ENCODE assay signal across 1 cellular context in the genomic region with DNA sequence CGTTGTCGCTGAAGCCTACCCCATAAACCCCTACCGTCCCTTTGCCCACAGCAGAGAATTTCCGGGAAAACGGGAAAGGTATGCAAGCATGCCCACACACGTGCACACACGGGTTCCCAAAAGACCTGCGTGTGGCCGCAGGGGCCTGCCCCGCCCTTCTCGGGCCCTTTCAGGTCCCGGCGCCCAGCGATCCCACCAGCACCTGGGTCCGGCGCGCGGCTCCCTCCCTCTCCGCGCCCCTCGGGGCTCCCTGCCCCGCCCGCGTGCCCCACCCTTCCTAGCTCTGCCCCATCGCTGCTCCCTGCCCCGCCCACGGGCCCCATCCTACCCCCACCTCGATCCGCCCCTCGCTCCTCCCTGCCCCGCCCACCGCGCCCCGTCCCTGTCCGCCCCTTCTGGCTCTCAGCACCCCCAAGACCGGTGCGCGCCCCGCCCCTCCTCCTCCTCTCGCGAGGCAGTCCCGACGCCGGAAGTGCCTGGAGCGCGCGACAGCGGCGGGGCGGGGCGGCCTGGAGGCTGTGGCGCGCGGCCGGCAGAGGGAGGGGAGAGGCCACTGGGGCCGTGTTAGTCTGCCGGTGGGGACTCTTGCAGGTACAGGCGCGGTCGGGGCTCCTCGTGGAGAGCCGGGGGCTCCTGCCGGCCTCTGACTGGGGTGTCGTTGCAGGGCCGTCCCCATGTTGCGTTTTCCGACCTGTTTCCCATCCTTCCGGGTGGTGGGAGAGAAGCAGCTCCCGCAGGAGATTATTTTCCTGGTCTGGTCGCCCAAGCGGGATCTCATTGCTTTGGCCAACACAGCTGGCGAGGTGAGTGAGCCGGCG.
A peak's percentile ranks its signal among the peaks of the same experiment; 100 is the strongest.
TF ChIP-seq lines count a peak whose summit lies in the region.

A gene with protein sequence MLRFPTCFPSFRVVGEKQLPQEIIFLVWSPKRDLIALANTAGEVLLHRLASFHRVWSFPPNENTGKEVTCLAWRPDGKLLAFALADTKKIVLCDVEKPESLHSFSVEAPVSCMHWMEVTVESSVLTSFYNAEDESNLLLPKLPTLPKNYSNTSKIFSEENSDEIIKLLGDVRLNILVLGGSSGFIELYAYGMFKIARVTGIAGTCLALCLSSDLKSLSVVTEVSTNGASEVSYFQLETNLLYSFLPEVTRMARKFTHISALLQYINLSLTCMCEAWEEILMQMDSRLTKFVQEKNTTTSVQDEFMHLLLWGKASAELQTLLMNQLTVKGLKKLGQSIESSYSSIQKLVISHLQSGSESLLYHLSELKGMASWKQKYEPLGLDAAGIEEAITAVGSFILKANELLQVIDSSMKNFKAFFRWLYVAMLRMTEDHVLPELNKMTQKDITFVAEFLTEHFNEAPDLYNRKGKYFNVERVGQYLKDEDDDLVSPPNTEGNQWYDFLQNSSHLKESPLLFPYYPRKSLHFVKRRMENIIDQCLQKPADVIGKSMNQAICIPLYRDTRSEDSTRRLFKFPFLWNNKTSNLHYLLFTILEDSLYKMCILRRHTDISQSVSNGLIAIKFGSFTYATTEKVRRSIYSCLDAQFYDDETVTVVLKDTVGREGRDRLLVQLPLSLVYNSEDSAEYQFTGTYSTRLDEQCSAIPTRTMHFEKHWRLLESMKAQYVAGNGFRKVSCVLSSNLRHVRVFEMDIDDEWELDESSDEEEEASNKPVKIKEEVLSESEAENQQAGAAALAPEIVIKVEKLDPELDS (plus strand): TSS at position 510 of the 818 bp plus-strand sequence. CDS start 165 bp downstream, at position 675.

TF ChIP-seq in K562, 482 proteins besides CTCF, POLR2A, EP300 and RAD21 (continued from another document):
- TF ChIP-seq, protein P1, sequence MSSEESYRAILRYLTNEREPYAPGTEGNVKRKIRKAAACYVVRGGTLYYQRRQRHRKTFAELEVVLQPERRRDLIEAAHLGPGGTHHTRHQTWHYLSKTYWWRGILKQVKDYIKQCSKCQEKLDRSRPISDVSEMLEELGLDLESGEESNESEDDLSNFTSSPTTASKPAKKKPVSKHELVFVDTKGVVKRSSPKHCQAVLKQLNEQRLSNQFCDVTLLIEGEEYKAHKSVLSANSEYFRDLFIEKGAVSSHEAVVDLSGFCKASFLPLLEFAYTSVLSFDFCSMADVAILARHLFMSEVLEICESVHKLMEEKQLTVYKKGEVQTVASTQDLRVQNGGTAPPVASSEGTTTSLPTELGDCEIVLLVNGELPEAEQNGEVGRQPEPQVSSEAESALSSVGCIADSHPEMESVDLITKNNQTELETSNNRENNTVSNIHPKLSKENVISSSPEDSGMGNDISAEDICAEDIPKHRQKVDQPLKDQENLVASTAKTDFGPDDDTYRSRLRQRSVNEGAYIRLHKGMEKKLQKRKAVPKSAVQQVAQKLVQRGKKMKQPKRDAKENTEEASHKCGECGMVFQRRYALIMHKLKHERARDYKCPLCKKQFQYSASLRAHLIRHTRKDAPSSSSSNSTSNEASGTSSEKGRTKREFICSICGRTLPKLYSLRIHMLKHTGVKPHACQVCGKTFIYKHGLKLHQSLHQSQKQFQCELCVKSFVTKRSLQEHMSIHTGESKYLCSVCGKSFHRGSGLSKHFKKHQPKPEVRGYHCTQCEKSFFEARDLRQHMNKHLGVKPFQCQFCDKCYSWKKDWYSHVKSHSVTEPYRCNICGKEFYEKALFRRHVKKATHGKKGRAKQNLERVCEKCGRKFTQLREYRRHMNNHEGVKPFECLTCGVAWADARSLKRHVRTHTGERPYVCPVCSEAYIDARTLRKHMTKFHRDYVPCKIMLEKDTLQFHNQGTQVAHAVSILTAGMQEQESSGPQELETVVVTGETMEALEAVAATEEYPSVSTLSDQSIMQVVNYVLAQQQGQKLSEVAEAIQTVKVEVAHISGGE (CRISPR knock-in tag; IDR thresholded peaks at IDR 0.05): no peak
- TF ChIP-seq BDP1 (IDR thresholded peaks at IDR 0.05; ENCODE audit: insufficient read depth, insufficient read length) (no peak), CXXC5 (CRISPR knock-in tag; IDR thresholded peaks at IDR 0.05) (peak; percentile 71), CHD4 (IDR thresholded peaks at IDR 0.05; ENCODE audit: insufficient read depth, insufficient replicate concordance, low read depth, low read length, poor library complexity, severe bottlenecking) (no peak), CCNT2 (IDR thresholded peaks at IDR 0.05; ENCODE audit: borderline replicate concordance, extremely low read depth, insufficient read length, low read depth, low read length) (peak; percentile 55), SAP30 (IDR thresholded peaks at IDR 0.05; ENCODE audit: borderline replicate concordance, insufficient read depth, low read depth, low read length, poor library complexity, severe bottlenecking) (no peak), CC2D1A (IDR thresholded peaks at IDR 0.05) (no peak), PHB2 (IDR thresholded peaks at IDR 0.05; ENCODE audit: low read depth) (no peak), CBX3 (IDR thresholded peaks at IDR 0.05; ENCODE audit: borderline replicate concordance in 1 of 2, low read length in 2 of 2) (no peak), NR3C1 (CRISPR knock-in tag; IDR thresholded peaks at IDR 0.05) (no peak), TCF7 (IDR thresholded peaks at IDR 0.05; ENCODE audit: borderline replicate concordance) (no peak), MED1 (CRISPR knock-in tag; IDR thresholded peaks at IDR 0.05; ENCODE audit: borderline replicate concordance) (no peak), POU5F1 (IDR thresholded peaks at IDR 0.05; ENCODE audit: borderline replicate concordance, low read depth, low read length, partially characterized antibody) (no peak), HMG20A (CRISPR knock-in tag; conservative IDR thresholded peaks at IDR 0.05) (no peak), RBM25 (IDR thresholded peaks at IDR 0.05; ENCODE audit: low read depth, low read length, severe bottlenecking) (peak; percentile 97), ELF2 (CRISPR knock-in tag; IDR thresholded peaks at IDR 0.05) (peak; percentile 74; the same call in 1 of the 2 replicates), RBFOX2 (IDR thresholded peaks at IDR 0.05; ENCODE audit: low read depth, low read length) (peak; percentile 94), ZBTB8A (IDR thresholded peaks at IDR 0.05; ENCODE audit: partially characterized antibody) (no peak), CREB1 (IDR thresholded peaks at IDR 0.05) (no peak), CREB1 (CRISPR knock-in tag; IDR thresholded peaks at IDR 0.05) (no peak), ARNT (IDR thresholded peaks at IDR 0.05) (no peak), GTF2A2 (tag; IDR thresholded peaks at IDR 0.05) (no peak), PHF20 (IDR thresholded peaks at IDR 0.05; ENCODE audit: partially characterized antibody) (peak; percentile 61), PCBP1 (IDR thresholded peaks at IDR 0.05; ENCODE audit: low read depth, low read length, poor library complexity, severe bottlenecking) (no peak), ZNF445 (CRISPR knock-in tag; IDR thresholded peaks at IDR 0.05; ENCODE audit: low read depth) (no peak), NR2C1 (IDR thresholded peaks at IDR 0.05) (no peak), NR2C1 (tag; IDR thresholded peaks at IDR 0.05) (no peak), BRD4 (IDR thresholded peaks at IDR 0.05) (no peak), FOS (IDR thresholded peaks at IDR 0.05; ENCODE audit: extremely low read depth, insufficient read length) (no peak), SAFB (IDR thresholded peaks at IDR 0.05; ENCODE audit: borderline replicate concordance, low read depth, low read length) (no peak), SMAD3 (CRISPR knock-in tag; conservative IDR thresholded peaks at IDR 0.05) (no peak)
- TF ChIP-seq, protein P2, sequence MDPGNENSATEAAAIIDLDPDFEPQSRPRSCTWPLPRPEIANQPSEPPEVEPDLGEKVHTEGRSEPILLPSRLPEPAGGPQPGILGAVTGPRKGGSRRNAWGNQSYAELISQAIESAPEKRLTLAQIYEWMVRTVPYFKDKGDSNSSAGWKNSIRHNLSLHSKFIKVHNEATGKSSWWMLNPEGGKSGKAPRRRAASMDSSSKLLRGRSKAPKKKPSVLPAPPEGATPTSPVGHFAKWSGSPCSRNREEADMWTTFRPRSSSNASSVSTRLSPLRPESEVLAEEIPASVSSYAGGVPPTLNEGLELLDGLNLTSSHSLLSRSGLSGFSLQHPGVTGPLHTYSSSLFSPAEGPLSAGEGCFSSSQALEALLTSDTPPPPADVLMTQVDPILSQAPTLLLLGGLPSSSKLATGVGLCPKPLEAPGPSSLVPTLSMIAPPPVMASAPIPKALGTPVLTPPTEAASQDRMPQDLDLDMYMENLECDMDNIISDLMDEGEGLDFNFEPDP (CRISPR knock-in tag; IDR thresholded peaks at IDR 0.05): no peak
- TF ChIP-seq, protein P3, sequence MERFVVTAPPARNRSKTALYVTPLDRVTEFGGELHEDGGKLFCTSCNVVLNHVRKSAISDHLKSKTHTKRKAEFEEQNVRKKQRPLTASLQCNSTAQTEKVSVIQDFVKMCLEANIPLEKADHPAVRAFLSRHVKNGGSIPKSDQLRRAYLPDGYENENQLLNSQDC (CRISPR knock-in tag; IDR thresholded peaks at IDR 0.05): no peak
- TF ChIP-seq, protein P4, sequence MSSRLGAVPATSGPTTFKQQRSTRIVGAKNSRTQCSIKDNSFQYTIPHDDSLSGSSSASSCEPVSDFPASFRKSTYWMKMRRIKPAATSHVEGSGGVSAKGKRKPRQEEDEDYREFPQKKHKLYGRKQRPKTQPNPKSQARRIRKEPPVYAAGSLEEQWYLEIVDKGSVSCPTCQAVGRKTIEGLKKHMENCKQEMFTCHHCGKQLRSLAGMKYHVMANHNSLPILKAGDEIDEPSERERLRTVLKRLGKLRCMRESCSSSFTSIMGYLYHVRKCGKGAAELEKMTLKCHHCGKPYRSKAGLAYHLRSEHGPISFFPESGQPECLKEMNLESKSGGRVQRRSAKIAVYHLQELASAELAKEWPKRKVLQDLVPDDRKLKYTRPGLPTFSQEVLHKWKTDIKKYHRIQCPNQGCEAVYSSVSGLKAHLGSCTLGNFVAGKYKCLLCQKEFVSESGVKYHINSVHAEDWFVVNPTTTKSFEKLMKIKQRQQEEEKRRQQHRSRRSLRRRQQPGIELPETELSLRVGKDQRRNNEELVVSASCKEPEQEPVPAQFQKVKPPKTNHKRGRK (tag; IDR thresholded peaks at IDR 0.05): no peak
